Comparison of ENCODE assay signal across 8 cellular contexts in genomic region chr4:171846232-171846631, GRCh38. TPM values are rescaled to one million over a fixed set of nuclear protein-coding genes. Genes with fewer than 3 reads are reported as not detected.
A peak's percentile ranks its signal among the peaks of the same experiment; 100 is the strongest.
DNase-seq lines count a peak whose midpoint lies in the region; ATAC-seq, FAIRE-seq and TF ChIP-seq lines count a peak whose summit lies in the region.

No MANE protein-coding gene starts in this region.

- RAD21 ChIA-PET in HCT116 (lab: Charles Lee; ENCODE audit: low non-redundant PET in 1 of 2, low total read pairs in 2 of 2, uncharacterized antibody in 2 of 2, unreplicated experiment in 2 of 2), result no interaction called here

- H3K27ac ChIP-seq in A549 (no peak overlapping the region), HCT116 (ENCODE audit: low read depth, low read length) (no peak overlapping the region)
- no peak overlapping the region for H3K27ac ChIP-seq in CD4-positive, alpha-beta T cell (ENCODE audit: low read depth, low read length)

- DNase-seq in A549 (ENCODE audit: low read depth in 1 of 2, low spot score in 1 of 2) (peak in 1 of 2 experiments; percentile 54), GM10248 (ENCODE audit: extremely low spot score) (peak; percentile 24), HCT116 (ENCODE audit: low read depth, low spot score) (peak; percentile 42), M059J (ENCODE audit: low read depth) (peak; percentile 0), SKM-1 treated with dmso at 0.1 percent for 144 hours (lab: John Stamatoyannopoulos, UW; ENCODE audit: unreplicated experiment) (peak; percentile 6), iPS DF 4.7 (ENCODE audit: extremely low read depth, low spot score) (peak; percentile 38)
- no peak for DNase-seq in T-helper 2 cell treated with Interferon-gamma antibody and Interleukin-4, amounts not matched to agents 5 μg/mL and 100 μg/mL, for 36 hours (ENCODE audit: low spot score)
- DNase-seq in CD4-positive, alpha-beta T cell, result no peak

- H3K4me3 Mint-ChIP-seq in T-helper 2 cell treated with Interferon-gamma antibody and Interleukin-4, amounts not matched to agents 5 μg/mL and 100 μg/mL, for 36 hours, result no peak overlapping the region
- no peak overlapping the region for H3K4me3 Mint-ChIP-seq in CD4-positive, alpha-beta T cell

- H3K4me2 ChIP-seq in A549, result no peak overlapping the region
- H3K4me2 ChIP-seq in HCT116 (ENCODE audit: low read length), result no peak overlapping the region

- no peak for FAIRE-seq in A549 (lab: Jason Lieb, UNC)

- H3K27me3 Mint-ChIP-seq in T-helper 2 cell treated with Interferon-gamma antibody and Interleukin-4, amounts not matched to agents 5 μg/mL and 100 μg/mL, for 36 hours (ENCODE audit: low read depth), result no peaks in the 10 kb centered on the region
- no peaks in the 10 kb centered on the region for H3K27me3 Mint-ChIP-seq in CD4-positive, alpha-beta T cell

- no peaks in the 10 kb centered on the region for H3K36me3 ChIP-seq in HCT116 (ENCODE audit: control insufficient read depth in 1 of 2, insufficient read depth in 2 of 2, low read length in 2 of 2)

- TF ChIP-seq RAD21 in A549 (conservative IDR thresholded peaks at IDR 0.05 in 1 of 2, IDR thresholded peaks at IDR 0.05 in 1 of 2) (peak; percentile 65 to 75), HCT116 (IDR thresholded peaks at IDR 0.05; ENCODE audit: low read depth) (peak; percentile 86)

- no peak overlapping the region for H3K9ac ChIP-seq in HCT116 (ENCODE audit: low read length)

- TF ChIP-seq CTCF in A549 (IDR thresholded peaks at IDR 0.05) (peak; percentile 49), GM10248 (IDR thresholded peaks at IDR 0.05; ENCODE audit: control extremely low read depth, extremely low read depth, low read depth, missing control alignments) (peak; percentile 52), HCT116 (IDR thresholded peaks at IDR 0.05 in 2 of 3, conservative IDR thresholded peaks at IDR 0.05 in 1 of 3; ENCODE audit: borderline replicate concordance in 1 of 3, insufficient read depth in 1 of 3, low read depth in 2 of 3, low read length in 2 of 3) (peak; percentile 62 to 81 (median 75))
- no peak for TF ChIP-seq CTCF in CD4-positive, alpha-beta T cell (IDR thresholded peaks at IDR 0.05)

- no peaks in the 10 kb centered on the region for H3K27me3 ChIP-seq in HCT116 (ENCODE audit: insufficient read depth, low read length)
- H3K27me3 ChIP-seq in CD4-positive, alpha-beta T cell (ENCODE audit: control insufficient read depth, insufficient read depth, low read length), result no peaks in the 10 kb centered on the region

- no peak overlapping the region for H3K27ac Mint-ChIP-seq in T-helper 2 cell treated with Interferon-gamma antibody and Interleukin-4, amounts not matched to agents 5 μg/mL and 100 μg/mL, for 36 hours
- H3K27ac Mint-ChIP-seq in CD4-positive, alpha-beta T cell, result no peak overlapping the region

- H3K4me1 ChIP-seq in A549 (no peaks in the 10 kb centered on the region), HCT116 (ENCODE audit: control insufficient read depth in 1 of 2, insufficient read depth in 2 of 2, low read length in 2 of 2) (no peaks in the 10 kb centered on the region)

- 9% methylated on average over 2 of the region's 2 CpGs for WGBS in A549 (ENCODE audit: missing lambda C conversion rate)

- no peaks in the 10 kb centered on the region for H3K9me3 Mint-ChIP-seq in T-helper 2 cell treated with Interferon-gamma antibody and Interleukin-4, amounts not matched to agents 5 μg/mL and 100 μg/mL, for 36 hours
- no peaks in the 10 kb centered on the region for H3K9me3 Mint-ChIP-seq in CD4-positive, alpha-beta T cell

- no peak for TF ChIP-seq EP300 in A549 (IDR thresholded peaks at IDR 0.05)

- H3K36me3 Mint-ChIP-seq in T-helper 2 cell treated with Interferon-gamma antibody and Interleukin-4, amounts not matched to agents 5 μg/mL and 100 μg/mL, for 36 hours (ENCODE audit: low read depth), result no peaks in the 10 kb centered on the region
- no peaks in the 10 kb centered on the region for H3K36me3 Mint-ChIP-seq in CD4-positive, alpha-beta T cell (ENCODE audit: low read depth)

- peak; percentile 34 to 71; a peak in 4 of 6 replicates for ATAC-seq in A549
- peak; percentile 86 for ATAC-seq in HCT116
- ATAC-seq in CD4-positive, alpha-beta T cell (ENCODE audit: poor library complexity), result no peak

- CTCF ChIA-PET in A549 (lab: Yijun Ruan, JAX), result no interaction called here
- CTCF ChIA-PET in GM10248 (lab: Yijun Ruan, JAX), result interaction anchor here (1.3 to 2.0 kb wide), 3 partner anchors 13 to 356 kb away, joined by 3 to 4 read pairs (median 3); no protein-coding TSS in a partner anchor
- CTCF ChIA-PET in HCT116 (lab: Charles Lee), result interaction anchor here (0.6 to 1.0 kb wide), 2 partner anchors 27 to 356 kb away, joined by 3 read pairs; no protein-coding TSS in a partner anchor
- CTCF ChIA-PET in CD4-positive, alpha-beta T cell (lab: Charles Lee), result no interaction called here

- no peak overlapping the region for H3K4me3 ChIP-seq in A549
- H3K4me3 ChIP-seq in HCT116 (replicated peaks in 1 of 2; ENCODE audit: low read depth in 1 of 2, low read length in 2 of 2), result no peak overlapping the region

- H3K9me3 ChIP-seq in A549 (no peaks in the 10 kb centered on the region), HCT116 (ENCODE audit: control insufficient read depth in 1 of 2, insufficient read depth in 1 of 2, low read depth in 1 of 2, low read length in 2 of 2) (no peaks in the 10 kb centered on the region)
- H3K9me3 ChIP-seq in CD4-positive, alpha-beta T cell (ENCODE audit: control insufficient read depth, low read length), result no peaks in the 10 kb centered on the region

- TF ChIP-seq POLR2A in A549 (IDR thresholded peaks at IDR 0.05; ENCODE audit: low read length) (no peak), HCT116 (IDR thresholded peaks at IDR 0.05; ENCODE audit: borderline replicate concordance, extremely low read depth, insufficient read depth, insufficient read length) (no peak)

- no peaks in the 10 kb centered on the region for H4K20me1 ChIP-seq in HCT116 (ENCODE audit: insufficient read depth)

- H3K9me2 ChIP-seq in HCT116 (ENCODE audit: insufficient read depth), result no peaks in the 10 kb centered on the region

- intact Hi-C loops in HCT116 (cut with micrococcal nuclease), result loop anchor here (1.0 to 5.0 kb wide), 4 partner anchors 186 to 1587 kb away; no protein-coding TSS in a partner anchor
- intact Hi-C loops in CD4-positive, alpha-beta T cell (cut with DNase I, micrococcal nuclease), result no loop called here

- H3K4me1 Mint-ChIP-seq in T-helper 2 cell treated with Interferon-gamma antibody and Interleukin-4, amounts not matched to agents 5 μg/mL and 100 μg/mL, for 36 hours (ENCODE audit: low read depth), result no peaks in the 10 kb centered on the region
- no peaks in the 10 kb centered on the region for H3K4me1 Mint-ChIP-seq in CD4-positive, alpha-beta T cell (ENCODE audit: low read depth)

- BruUV-seq in HCT116 (replicated peaks; lab: Mats Ljungman, UMichigan), result no TSS peak

- POLR2A ChIA-PET in A549 (lab: Yijun Ruan, JAX) (no interaction called here), GM10248 (lab: Yijun Ruan, JAX) (no interaction called here), HCT116 (lab: Charles Lee) (no interaction called here)
- POLR2A ChIA-PET in CD4-positive, alpha-beta T cell (lab: Charles Lee), result no interaction called here

- no peaks in the 10 kb centered on the region for H3K79me2 ChIP-seq in HCT116 (ENCODE audit: insufficient read depth, low read length)

- H2AFZ ChIP-seq in HCT116 (ENCODE audit: low read depth, low read length, poor library complexity, severe bottlenecking), result no peak overlapping the region

TF ChIP-seq in A549, 52 proteins besides CTCF, POLR2A, EP300 and RAD21:
- TF ChIP-seq CEBPB (IDR thresholded peaks at IDR 0.05), result no peak
- no peak for TF ChIP-seq EHMT2 (IDR thresholded peaks at IDR 0.05; ENCODE audit: low read depth)
- peak; percentile 50; the same call in 2 of the 3 replicates for TF ChIP-seq SMC3 (IDR thresholded peaks at IDR 0.05)
- TF ChIP-seq USF2 (IDR thresholded peaks at IDR 0.05), result no peak

TF ChIP-seq in HCT116, 20 proteins besides CTCF, POLR2A, EP300 and RAD21:
- TF ChIP-seq YY1 (IDR thresholded peaks at IDR 0.05; ENCODE audit: extremely low read depth, insufficient replicate concordance, low read depth, low read length) (peak; percentile 17), SP1 (IDR thresholded peaks at IDR 0.05; ENCODE audit: low read depth) (no peak)

RNA-seq across cellular contexts. Expression of gene GALNTL6, which starts 33.0 kb away (rescaled TPM):
- polyA plus RNA-seq in A549 (2011; rRNA removed) (0.38 and 0.49 TPM in 2 replicates), A549 (2017; fragmentation: RNase III; extraction: RNeasy Plus Mini Kit Qiagen cat#74134 plus additional on column Dnase treatment) (0.06 to 0.13 TPM (median 0.08 TPM) in 3 replicates)
- 0.01 and 0.04 TPM in 2 replicates for polyA plus RNA-seq in A549 (2012; cell fraction: cytosol; rRNA removed)
- polyA plus RNA-seq in A549 (2012; cell fraction: nucleus; rRNA removed), result 0.07 TPM in 1 of 2 replicates, not detected in the other
- 0.25 and 0.49 TPM in 2 replicates for polyA minus RNA-seq in A549 (2011; rRNA and poly(A)+ RNA removed)
- total RNA-seq in HCT116 (2021; ENCODE audit: unreplicated experiment), result not detected
- polyA plus RNA-seq in HCT116 (2012), result not detected in 2 replicates
- not detected in 2 replicates for total RNA-seq in M059J (2014; rRNA removed; shearing (Covaris generic))
- not detected for total RNA-seq in CD4-positive, alpha-beta T cell

Comparison
In these comparisons a context has a peak if more than half of its experiments do, and no peak if none do; other contexts are left out.
1. DNase-seq: peak in GM10248 (single experiment), HCT116 (single experiment), M059J (single experiment), SKM-1 treated with dmso at 0.1 percent for 144 hours (single experiment) and iPS DF 4.7 (single experiment); none in T-helper 2 cell treated with Interferon-gamma antibody and Interleukin-4, amounts not matched to agents 5 μg/mL and 100 μg/mL, for 36 hours (single experiment) and CD4-positive, alpha-beta T cell (0 of 10).
2. CTCF ChIA-PET loops: an anchor here in GM10248 (1.3 to 2.0 kb wide) and HCT116 (0.6 to 1.0 kb wide); none called in A549 and CD4-positive, alpha-beta T cell.
3. Of the 6 proteins assayed by ChIP-seq in both A549 and HCT116: peak only in A549: none; only in HCT116: none; in both: CTCF and RAD21; in neither: 4.